Comparison of ENCODE assay signal across 8 cellular contexts in genomic region chr9:129175515-129175824, GRCh38. TPM values are rescaled to one million over a fixed set of nuclear protein-coding genes. Genes with fewer than 3 reads are reported as not detected.
DNase-seq lines count a peak whose midpoint lies in the region; ATAC-seq and TF ChIP-seq lines count a peak whose summit lies in the region.

No MANE protein-coding gene starts in this region.

- H4K20me1 ChIP-seq in GM23248 (ENCODE audit: insufficient read depth) = no peaks in the 10 kb centered on the region

- H3K36me3 ChIP-seq in GM23248 (ENCODE audit: low read depth) = no peaks in the 10 kb centered on the region
- H3K36me3 ChIP-seq in skeletal muscle satellite cell (ENCODE audit: insufficient read depth, low read length) = peaks cover 5% of the 10 kb centered on the region

- peaks cover 23% of the 10 kb centered on the region for H3F3A ChIP-seq in GM23248 (ENCODE audit: insufficient read depth)

- H3K4me3 ChIP-seq in GM23248 (peak overlapping the region; percentile 91), WI38 (ENCODE audit: low read depth, low read length) (peak overlapping the region; percentile 90), skeletal muscle satellite cell (ENCODE audit: low read length) (peak overlapping the region; percentile 100)

- H3K4me1 ChIP-seq in GM23248 (ENCODE audit: insufficient read depth) = peaks cover 15% of the 10 kb centered on the region
- H3K4me1 ChIP-seq in foreskin keratinocyte = peaks cover 12% of the 10 kb centered on the region
- H3K4me1 ChIP-seq in skeletal muscle satellite cell (ENCODE audit: control insufficient read depth, insufficient read depth, low read length) = peaks cover 27% of the 10 kb centered on the region

- WGBS in GM23248 (ENCODE audit: low coverage in 1 of 2, low lambda C conversion rate in 2 of 2, missing lambda C conversion rate in 2 of 2), 2 experiments = 0 to 2% methylated on average over 10 of the region's 10 CpGs

- H3K9me2 ChIP-seq in GM23248 (ENCODE audit: insufficient read depth) = no peaks in the 10 kb centered on the region

- ATAC-seq in foreskin keratinocyte (no peak), HG03175 (IDR thresholded peaks at IDR 0.05; ENCODE audit: unreplicated experiment) (no peak), HG03520 (IDR thresholded peaks at IDR 0.05; ENCODE audit: unreplicated experiment) (no peak)

- H3K9me3 ChIP-seq in GM23248 (ENCODE audit: low read depth) = no peaks in the 10 kb centered on the region
- H3K9me3 ChIP-seq in skeletal muscle satellite cell (replicated peaks; ENCODE audit: low read length) = no peaks in the 10 kb centered on the region

- in situ Hi-C loops in GM23248 (cut with MboI) = loop anchor here (10.0 kb wide), 1 partner anchor 309 kb away; no protein-coding TSS in a partner anchor

- 0 out of 2 replicates have a peak overlapping the region, but pooled peaks have one; percentile 0 for H2AFZ ChIP-seq in GM23248

- peaks cover 26% of the 10 kb centered on the region for H3K79me2 ChIP-seq in GM23248 (ENCODE audit: insufficient read depth)

- DNase-seq in GM23248 (no peak), foreskin keratinocyte (no peak), DMS53 (lab: John Stamatoyannopoulos, UW) (no peak)
- DNase-seq in NK-92 treated with Interleukin-12 subunit alpha and Interleukin-12 subunit beta, amount 100 ng/mL, for 24 hours (lab: John Stamatoyannopoulos, UW) = no peak

- H3K27me3 ChIP-seq in GM23248 (replicated peaks; ENCODE audit: insufficient read depth) (no peaks in the 10 kb centered on the region), foreskin keratinocyte (no peaks in the 10 kb centered on the region), skeletal muscle satellite cell (ENCODE audit: control insufficient read depth, insufficient read depth, low read length) (no peaks in the 10 kb centered on the region)

- H3K9ac ChIP-seq in GM23248 (peak overlapping the region; percentile 95), skeletal muscle satellite cell (ENCODE audit: low read depth, low read length) (peak overlapping the region; percentile 91)

- H3K27ac ChIP-seq in GM23248 (peak overlapping the region; percentile 97), foreskin keratinocyte (peak overlapping the region; percentile 40)

- peak overlapping the region; percentile 87 for H3K4me2 ChIP-seq in GM23248 (ENCODE audit: unreplicated experiment)
- peak overlapping the region; percentile 100 for H3K4me2 ChIP-seq in skeletal muscle satellite cell (ENCODE audit: low read length)

- TF ChIP-seq CTCF in WI38 (IDR thresholded peaks at IDR 0.05; ENCODE audit: low read depth, low read length) (no peak), foreskin keratinocyte (conservative IDR thresholded peaks at IDR 0.05) (no peak)

RNA-seq across cellular contexts. Expression of gene IER5L, which starts 2.6 kb away (rescaled TPM):
- 69.4 and 81.7 TPM in 2 replicates for total RNA-seq in GM23248 (2014; rRNA removed; shearing (Covaris generic))
- polyA plus RNA-seq in GM23248 (2016; fragmentation: Nextera tagmentation; extraction: Ambion mirVana) (4.0 and 4.3 TPM in 2 replicates), foreskin keratinocyte (12.8 and 13.8 TPM in 2 replicates)
- total RNA-seq in foreskin keratinocyte = 10.7 and 11.6 TPM in 2 replicates
- 32.4 and 39.3 TPM in 2 replicates for total RNA-seq in skeletal muscle satellite cell (2012; rRNA removed)
